ENCODE assay signal across 14 cellular contexts in the genomic region with DNA sequence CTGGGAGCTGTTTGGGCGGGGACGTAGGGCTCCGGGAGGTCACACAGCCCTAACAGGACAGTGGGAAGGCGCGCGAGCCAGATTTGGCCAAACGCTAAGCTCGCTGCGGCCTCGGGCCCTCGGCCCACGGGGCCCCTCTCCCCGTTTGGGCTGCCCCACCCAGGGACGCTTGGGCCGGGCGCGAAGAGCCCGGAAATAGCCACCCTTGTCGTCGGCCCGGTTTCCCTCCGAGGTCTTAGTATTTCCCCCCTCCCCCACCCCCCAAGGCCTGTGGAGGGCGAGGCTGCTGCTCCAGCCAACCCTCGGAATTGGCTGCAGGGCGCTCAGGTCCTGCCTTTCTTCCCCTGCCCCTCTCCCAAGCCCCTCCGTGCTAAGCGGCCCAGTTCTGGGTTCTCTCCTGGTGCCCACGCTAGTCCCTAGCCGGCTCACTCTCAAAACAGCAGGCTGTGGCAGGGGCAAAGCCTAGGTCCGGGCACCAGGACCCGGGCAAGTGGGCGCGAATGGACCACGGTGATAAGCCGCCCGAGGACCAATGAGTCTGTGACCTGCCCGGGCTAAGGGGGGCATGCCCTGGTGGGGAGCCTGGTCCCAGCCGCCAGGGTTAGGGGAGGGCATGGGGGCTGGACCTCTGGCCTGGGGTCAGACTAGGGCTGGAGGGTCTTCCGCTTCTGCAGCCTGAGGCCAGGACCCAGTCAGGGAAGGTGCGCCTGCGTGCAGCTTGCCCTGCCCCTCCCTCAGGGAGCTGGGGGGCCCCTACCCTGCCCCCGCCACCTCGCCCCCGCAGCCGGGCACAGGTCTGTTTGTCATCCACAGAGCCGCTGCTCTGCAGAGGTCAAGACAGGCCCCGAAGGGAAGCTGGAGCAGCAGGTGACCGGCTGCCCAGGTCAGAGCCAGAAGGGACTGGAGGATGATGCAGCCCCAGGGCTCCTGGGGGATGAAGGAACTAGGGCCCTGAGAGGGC. TPM values are rescaled to one million over a fixed set of nuclear protein-coding genes. Genes with fewer than 3 reads are reported as not detected.
DNase-seq lines count a peak whose midpoint lies in the region; ATAC-seq and TF ChIP-seq lines count a peak whose summit lies in the region.
"Had no signal": no experiment of that assay in that cellular context is flagged by ENCODE, and none has a peak within 500 bp of the region (broad histone marks: within the 10 kb centered on the region; RNA-seq: fewer than 3 reads in every experiment).

No MANE protein-coding gene starts in this region.

- intact Hi-C loops in psoas muscle (cut with DNase I), result no loop called here

- peaks cover 96% of the 10 kb centered on the region for H3K27me3 Mint-ChIP-seq in H9 (ENCODE audit: low read depth)
- peaks cover 53% of the 10 kb centered on the region for H3K27me3 Mint-ChIP-seq in chondrocyte (ENCODE audit: low read depth)

- POLR2A ChIA-PET in SK-N-SH (lab: Yijun Ruan, JAX), result no interaction called here

- H3K9me3 Mint-ChIP-seq in H9 (no peaks in the 10 kb centered on the region), chondrocyte (ENCODE audit: low read depth) (no peaks in the 10 kb centered on the region)
- no peaks in the 10 kb centered on the region for H3K9me3 Mint-ChIP-seq in activated naive CD4-positive, alpha-beta T cell treated with anti-CD3 and anti-CD28 coated beads, Interleukin-2, amount 50 U/mL, for 72 hours
- H3K9me3 Mint-ChIP-seq: activated T-cell treated with anti-CD3 and anti-CD28 coated beads, Interleukin-2, amount 50 U/mL, for 4 hours; central memory CD8-positive, alpha-beta T cell had no signal

- no peak overlapping the region for H3K4ac ChIP-seq in H9 (ENCODE audit: low read depth, low read length)

- H3K56ac ChIP-seq in H9 (ENCODE audit: insufficient read length, low read depth, low read length), result no peak overlapping the region

- H2BK12ac ChIP-seq in H9 (ENCODE audit: insufficient read length, low read depth, low read length), result no peak overlapping the region

- peaks cover 16 to 28% of the 10 kb centered on the region in 2 experiments for H3K4me1 Mint-ChIP-seq in H9
- peaks cover 7% of the 10 kb centered on the region for H3K4me1 Mint-ChIP-seq in chondrocyte (ENCODE audit: low read depth)
- H3K4me1 Mint-ChIP-seq: central memory CD8-positive, alpha-beta T cell had no signal

- H3K4me3 ChIP-seq in iPS DF 6.9 (ENCODE audit: low read length), result peak overlapping the region; percentile 45; the same call in 1 of the 2 replicates
- peak overlapping the region; percentile 41 for H3K4me3 ChIP-seq in psoas muscle
- no peak overlapping the region for H3K4me3 ChIP-seq in SK-N-SH (ENCODE audit: low read depth in 2 of 2, low read length in 1 of 2)
- H3K4me3 ChIP-seq: gastroesophageal sphincter, stomach had no signal

- no peak overlapping the region for H4K91ac ChIP-seq in H9 (ENCODE audit: insufficient read length, low read depth, low read length)

- TF ChIP-seq CTCF in H9 (conservative IDR thresholded peaks at IDR 0.05) (no peak), chondrocyte (IDR thresholded peaks at IDR 0.05) (no peak), psoas muscle (IDR thresholded peaks at IDR 0.05) (no peak), SK-N-SH (IDR thresholded peaks at IDR 0.05) (no peak)

- no peak overlapping the region for H3K23ac ChIP-seq in H9 (ENCODE audit: insufficient read length, low read depth, low read length)

- no peaks in the 10 kb centered on the region for H3K79me2 ChIP-seq in H9 (ENCODE audit: insufficient read depth, low read length)
- H3K79me2 ChIP-seq in SK-N-SH (ENCODE audit: insufficient read depth), result no peaks in the 10 kb centered on the region

- no peaks in the 10 kb centered on the region for H3F3A ChIP-seq in SK-N-SH (replicated peaks; ENCODE audit: insufficient read depth)

- H3K9ac ChIP-seq in H9 (ENCODE audit: extremely low read depth, insufficient read length, low read length), result no peak overlapping the region
- H3K9ac ChIP-seq in SK-N-SH, result no peak overlapping the region

- no peak overlapping the region for H2BK20ac ChIP-seq in H9 (ENCODE audit: low read depth, low read length, poor library complexity, severe bottlenecking)

- H2BK5ac ChIP-seq in H9 (ENCODE audit: insufficient read length, low read length), result no peak overlapping the region

- no peak overlapping the region for H2AK5ac ChIP-seq in H9 (ENCODE audit: insufficient read length, low read length)

- H3K79me1 ChIP-seq in H9 (ENCODE audit: insufficient read depth, low read depth, low read length, poor library complexity, severe bottlenecking), result no peaks in the 10 kb centered on the region

- H3K36me3 Mint-ChIP-seq in H9 (ENCODE audit: insufficient read depth in 1 of 3, low read depth in 3 of 3) (no peaks in the 10 kb centered on the region), chondrocyte (ENCODE audit: low read depth) (no peaks in the 10 kb centered on the region)
- no peaks in the 10 kb centered on the region for H3K36me3 Mint-ChIP-seq in activated naive CD4-positive, alpha-beta T cell treated with anti-CD3 and anti-CD28 coated beads, Interleukin-2, amount 50 U/mL, for 72 hours

- H3K4me2 ChIP-seq in H9 (ENCODE audit: insufficient read depth, insufficient read length, low read length), result peak overlapping the region; percentile 35
- H3K4me2 ChIP-seq in SK-N-SH, result no peak overlapping the region

- H4K20me1 ChIP-seq in H9 (ENCODE audit: control insufficient read depth, insufficient read depth, insufficient read length) (no peaks in the 10 kb centered on the region), SK-N-SH (ENCODE audit: insufficient read depth) (0 out of 2 replicates have a peak, but pooled peaks cover 4% of the 10 kb centered on the region)

- peak overlapping the region; percentile 47 to 68; a peak in 3 of 5 replicates for H3K4me3 Mint-ChIP-seq in H9
- no peak overlapping the region for H3K4me3 Mint-ChIP-seq in chondrocyte (ENCODE audit: unreplicated experiment)
- H3K4me3 Mint-ChIP-seq: central memory CD8-positive, alpha-beta T cell had no signal

- no peak for ATAC-seq in psoas muscle
- ATAC-seq in activated naive CD4-positive, alpha-beta T cell treated with anti-CD3 and anti-CD28 coated beads, Interleukin-2, amount 50 U/mL, for 72 hours, result no peak
- ATAC-seq: activated T-cell treated with anti-CD3 and anti-CD28 coated beads, Interleukin-2, amount 50 U/mL, for 4 hours; gastroesophageal sphincter had no signal

- no peak overlapping the region for H3K27ac Mint-ChIP-seq in H9
- no peak overlapping the region for H3K27ac Mint-ChIP-seq in chondrocyte (ENCODE audit: unreplicated experiment)
- H3K27ac Mint-ChIP-seq in activated naive CD4-positive, alpha-beta T cell treated with anti-CD3 and anti-CD28 coated beads, Interleukin-2, amount 50 U/mL, for 72 hours, result no peak overlapping the region

- CTCF ChIA-PET in SK-N-SH (lab: Yijun Ruan, JAX), result no interaction called here

- DNase-seq in H9, result peak; percentile 50
- DNase-seq in chondrocyte (ENCODE audit: low spot score), result peak; percentile 86
- no peak for DNase-seq in iPS DF 6.9 (ENCODE audit: low read depth, low spot score)
- peak in 1 of 2 donors; percentile 38 for DNase-seq in psoas muscle
- no peak for DNase-seq in activated naive CD4-positive, alpha-beta T cell treated with anti-CD3 and anti-CD28 coated beads, Interleukin-2, amount 50 U/mL, for 72 hours (ENCODE audit: low spot score in 2 of 2)
- DNase-seq in NCI-H82 (lab: John Stamatoyannopoulos, UW), result no peak
- no peak for DNase-seq in NCI-H128 (lab: John Stamatoyannopoulos, UW; ENCODE audit: unreplicated experiment)
- no peak for DNase-seq in SK-N-SH
- DNase-seq: activated T-cell treated with anti-CD3 and anti-CD28 coated beads, Interleukin-2, amount 50 U/mL, for 4 hours; AML-193; NCI-H345; stomach had no signal

- H3K9me2 ChIP-seq in SK-N-SH, result no peaks in the 10 kb centered on the region

- TF ChIP-seq RAD21 in SK-N-SH (IDR thresholded peaks at IDR 0.05; ENCODE audit: low read length), result no peak

- no peak overlapping the region for H2AFZ ChIP-seq in H9 (ENCODE audit: low read length)
- no peak overlapping the region for H2AFZ ChIP-seq in SK-N-SH (ENCODE audit: low read depth)

- H3K27me3 ChIP-seq in H9 (ENCODE audit: insufficient read depth, low read length) (peaks cover 49% of the 10 kb centered on the region), iPS DF 6.9 (ENCODE audit: control insufficient read depth, insufficient read depth, low read length) (peaks cover 46% of the 10 kb centered on the region), psoas muscle (ENCODE audit: insufficient read depth in 3 of 3, low read length in 2 of 3) (peaks cover 0 to 80% (median 19%) of the 10 kb centered on the region in 3 donors), SK-N-SH (ENCODE audit: insufficient read depth) (peaks cover 90% of the 10 kb centered on the region)

- H3K14ac ChIP-seq in H9 (ENCODE audit: insufficient read depth, low read length), result no peak overlapping the region

- H3K9me3 ChIP-seq in H9 (ENCODE audit: control insufficient read depth, low read depth, low read length), result no peaks in the 10 kb centered on the region
- no peaks in the 10 kb centered on the region for H3K9me3 ChIP-seq in iPS DF 6.9 (ENCODE audit: control insufficient read depth, insufficient read depth, low read length)
- H3K9me3 ChIP-seq in psoas muscle, result no peaks in the 10 kb centered on the region
- H3K9me3 ChIP-seq in SK-N-SH, result no peaks in the 10 kb centered on the region
- H3K9me3 ChIP-seq: gastroesophageal sphincter, stomach had no signal

- H3K4me1 ChIP-seq in H9 (ENCODE audit: insufficient read depth, low read length), result no peaks in the 10 kb centered on the region
- peaks cover 10% of the 10 kb centered on the region; the same call in 1 of the 2 replicates for H3K4me1 ChIP-seq in iPS DF 6.9 (ENCODE audit: control insufficient read depth, insufficient read depth, low read length)
- no peaks in the 10 kb centered on the region for H3K4me1 ChIP-seq in psoas muscle
- no peaks in the 10 kb centered on the region for H3K4me1 ChIP-seq in SK-N-SH (ENCODE audit: control insufficient read depth in 1 of 2, insufficient read depth in 2 of 2, low read depth in 1 of 2, low read length in 1 of 2)

- no peak overlapping the region for H3T11ph ChIP-seq in H9 (ENCODE audit: low read length)

- no CpG with 5 or more reads among the region's 48 CpGs for WGBS in H9 (ENCODE audit: extremely low coverage, insufficient read length, low lambda C conversion rate)
- WGBS in iPS DF 6.9 (ENCODE audit: insufficient coverage, insufficient read length), result no CpG with 5 or more reads among the region's 48 CpGs
- 25 to 30% (median 30%) methylated on average over 36 to 47 of the region's 48 CpGs for WGBS in psoas muscle, 3 donors
- WGBS in SK-N-SH (ENCODE audit: low lambda C conversion rate), result 32% methylated on average over 10 of the region's 48 CpGs

- no peak for TF ChIP-seq EP300 in SK-N-SH (IDR thresholded peaks at IDR 0.05; ENCODE audit: borderline replicate concordance in 1 of 2, low read depth in 1 of 2, low read length in 1 of 2)

- no peak overlapping the region for H2BK120ac ChIP-seq in H9 (ENCODE audit: low read depth, low read length, poor library complexity, severe bottlenecking)

- H3K18ac ChIP-seq in H9 (ENCODE audit: insufficient read length, low read depth, low read length), result no peak overlapping the region

- no peak overlapping the region for H2BK15ac ChIP-seq in H9 (ENCODE audit: low read depth, low read length)

- H4K8ac ChIP-seq in H9 (replicated peaks; ENCODE audit: insufficient read length, low read depth, low read length), result no peak overlapping the region

- H3K23me2 ChIP-seq in H9 (ENCODE audit: insufficient read length, low read depth, low read length, poor library complexity, severe bottlenecking), result peaks cover 16% of the 10 kb centered on the region

- H3K36me3 ChIP-seq in iPS DF 6.9 (ENCODE audit: control insufficient read depth, insufficient read depth, low read length), result no peaks in the 10 kb centered on the region
- no peaks in the 10 kb centered on the region for H3K36me3 ChIP-seq in psoas muscle (ENCODE audit: insufficient read depth in 1 of 2, low read depth in 1 of 2)
- no peaks in the 10 kb centered on the region for H3K36me3 ChIP-seq in SK-N-SH (replicated peaks in 1 of 2; ENCODE audit: control insufficient read depth in 1 of 2, insufficient read depth in 2 of 2, low read length in 1 of 2)
- H3K36me3 ChIP-seq: gastroesophageal sphincter, stomach had no signal

- H3K27ac ChIP-seq in H9 (ENCODE audit: insufficient read length, low read depth, low read length), result no peak overlapping the region
- H3K27ac ChIP-seq in iPS DF 6.9 (ENCODE audit: low read length), result no peak overlapping the region
- H3K27ac ChIP-seq in psoas muscle, result no peak overlapping the region
- H3K27ac ChIP-seq in SK-N-SH (ENCODE audit: low read depth in 2 of 2, low read length in 1 of 2), result no peak overlapping the region
- H3K27ac ChIP-seq: gastroesophageal sphincter, stomach had no signal

- H4K5ac ChIP-seq in H9 (ENCODE audit: insufficient read length, low read depth, low read length), result no peak overlapping the region

RNA-seq across cellular contexts. Expression of a gene that starts 5.0 kb away (rescaled TPM):
- total RNA-seq in H9 (2021), result 3.2 and 3.4 TPM in 2 replicates
- not detected in 3 replicates for total RNA-seq in chondrocyte
- under 1 TPM in 2 of 4 donors, not detected in 2; 0.48 to 0.65 TPM for total RNA-seq in psoas muscle
- polyA plus RNA-seq in psoas muscle, result under 1 TPM in 1 of 3 donors, not detected in 2; 0.05 TPM
- not detected for total RNA-seq in activated naive CD4-positive, alpha-beta T cell treated with anti-CD3 and anti-CD28 coated beads, Interleukin-2, amount 50 U/mL, for 72 hours
- not detected in 2 replicates for polyA plus RNA-seq in SK-N-SH (2012; rRNA removed)
- polyA plus RNA-seq in SK-N-SH (2012; cell fraction: cytosol; rRNA removed), result not detected in 2 replicates
- not detected in 2 replicates for polyA plus RNA-seq in SK-N-SH (2012; cell fraction: nucleus; rRNA removed)
- total RNA-seq: activated T-cell treated with anti-CD3 and anti-CD28 coated beads, Interleukin-2, amount 50 U/mL, for 4 hours; stomach had no signal

Comparison
In these comparisons a context has a peak if more than half of its experiments do, and no peak if none do; other contexts are left out.
1. DNase-seq: peak in H9 (single experiment) and chondrocyte (single experiment); none in iPS DF 6.9 (single experiment), activated naive CD4-positive, alpha-beta T cell treated with anti-CD3 and anti-CD28 coated beads, Interleukin-2, amount 50 U/mL, for 72 hours (0 of 2), NCI-H82 (single experiment), NCI-H128 (single experiment) and SK-N-SH (single experiment).
2. H3K4me3 ChIP-seq: peak in iPS DF 6.9 (single experiment) and psoas muscle (single experiment); none in SK-N-SH (0 of 2).